8 cellular contexts compared by ENCODE assay signal in genomic region chr3:42572278-42572677, GRCh38. TPM values are rescaled to one million over a fixed set of nuclear protein-coding genes. Genes with fewer than 3 reads are reported as not detected.
DNase-seq lines count a peak whose midpoint lies in the region; ATAC-seq and TF ChIP-seq lines count a peak whose summit lies in the region.

No MANE protein-coding gene starts in this region.

- 55% methylated on average over 3 of the region's 3 CpGs for WGBS in right cardiac atrium
- WGBS in transverse colon (ENCODE audit: low coverage in 1 of 2), 2 donors, result 61 to 86% methylated on average over 1 to 3 of the region's 3 CpGs

- peaks cover 0 to 21% (median 2%) of the 10 kb centered on the region in 4 donors for H3K36me3 ChIP-seq in transverse colon

- DNase-seq in activated gamma-delta T cell treated with Interleukin-2 at 50 U/mL for 16 hours (peak; percentile 19), activated gamma-delta T cell (lab: John Stamatoyannopoulos, UW) (no peak), HT1080 (ENCODE audit: low read depth) (peak; percentile 44), right cardiac atrium (no peak), transverse colon (peak; percentile 30)

- no peaks in the 10 kb centered on the region for H3K27me3 ChIP-seq in right cardiac atrium (ENCODE audit: control insufficient read depth, insufficient read depth)
- H3K27me3 ChIP-seq in transverse colon, result no peaks in the 10 kb centered on the region

- ATAC-seq in right cardiac atrium (peak; percentile 55 to 71), HG03196 (IDR thresholded peaks at IDR 0.05; ENCODE audit: unreplicated experiment) (no peak), HG03520 (IDR thresholded peaks at IDR 0.05; ENCODE audit: unreplicated experiment) (no peak)

- no peak for TF ChIP-seq EP300 in transverse colon (IDR thresholded peaks at IDR 0.05; ENCODE audit: low read depth)

- TF ChIP-seq POLR2A in transverse colon (IDR thresholded peaks at IDR 0.05), result no peak

- in situ Hi-C loops in transverse colon (cut with MboI; ENCODE audit: low pct_ligation_motif_present in 1 of 4, low pct_unique_long_range_greater_than_20kb in 1 of 4, low sequenced_read_pairs in 3 of 4), result loop anchor here in 1 of 4 donors (10.0 kb wide), 1 partner anchor 173 kb away; no protein-coding TSS in a partner anchor

- H3K4me1 ChIP-seq in right cardiac atrium (ENCODE audit: control insufficient read depth, insufficient read depth, low read length) (no peaks in the 10 kb centered on the region), transverse colon (no peaks in the 10 kb centered on the region)

- H3K4me3 ChIP-seq in right cardiac atrium (ENCODE audit: low read length) (no peak overlapping the region), transverse colon (no peak overlapping the region)

- H3K9me3 ChIP-seq in right cardiac atrium (ENCODE audit: control insufficient read depth, low read length) (no peaks in the 10 kb centered on the region), transverse colon (no peaks in the 10 kb centered on the region)

- H3K27ac ChIP-seq in VCaP, result peak overlapping the region; percentile 97
- H3K27ac ChIP-seq in right cardiac atrium (ENCODE audit: low read length), result no peak overlapping the region
- no peak overlapping the region for H3K27ac ChIP-seq in transverse colon

- peak; percentile 61 for TF ChIP-seq CTCF in VCaP (conservative IDR thresholded peaks at IDR 0.05)
- peak in 2 of 5 experiments; percentile 11 to 25 for TF ChIP-seq CTCF in transverse colon (IDR thresholded peaks at IDR 0.05)

- intact Hi-C loops in right cardiac atrium (cut with DNase I), result no loop called here
- intact Hi-C loops in transverse colon (cut with DNase I; ENCODE audit: low total_unique reads), result no loop called here

RNA-seq across cellular contexts. Expression of gene SEC22C, which starts 9.5 kb away (rescaled TPM):
- total RNA-seq in HT1080 (2014; rRNA removed; shearing (Covaris generic)), result 56.5 and 65.0 TPM in 2 replicates
- 41.6 and 43.2 TPM in 2 replicates for polyA plus RNA-seq in HT1080 (2015; cell fraction: cytosol; rRNA removed)
- polyA plus RNA-seq in HT1080 (2015; cell fraction: nucleus; rRNA removed), result 29.5 and 30.7 TPM in 2 replicates
- total RNA-seq in right cardiac atrium (10 to 100 TPM; 24.9 to 29.9 (median 28.4) TPM), transverse colon (10 to 100 TPM; 22.7 to 66.3 (median 32.1) TPM)
- polyA plus RNA-seq in right cardiac atrium, result 20.2 TPM

RNA-seq across cellular contexts. Expression of gene SS18L2, which starts 18.4 kb away (rescaled TPM):
- total RNA-seq in HT1080 (2014; rRNA removed; shearing (Covaris generic)), result 45.1 and 45.3 TPM in 2 replicates
- 25.0 and 27.2 TPM in 2 replicates for polyA plus RNA-seq in HT1080 (2015; cell fraction: cytosol; rRNA removed)
- 9.8 and 10.2 TPM in 2 replicates for polyA plus RNA-seq in HT1080 (2015; cell fraction: nucleus; rRNA removed)
- 10 to 100 TPM; 11.8 to 14.2 (median 13.5) TPM for total RNA-seq in right cardiac atrium
- 26.7 TPM for polyA plus RNA-seq in right cardiac atrium
- total RNA-seq in transverse colon, result 10 to 100 TPM in 3 of 4 donors, 1 to 10 TPM in 1; 3.4 to 23.9 (median 15.8) TPM

RNA-seq across cellular contexts. Expression of gene NKTR, which starts 28.2 kb away (rescaled TPM):
- total RNA-seq in HT1080 (2014; rRNA removed; shearing (Covaris generic)), result 12.8 and 16.1 TPM in 2 replicates
- polyA plus RNA-seq in HT1080 (2015; cell fraction: cytosol; rRNA removed), result 9.8 and 11.9 TPM in 2 replicates
- polyA plus RNA-seq in HT1080 (2015; cell fraction: nucleus; rRNA removed), result 130 and 145 TPM in 2 replicates
- 10 to 100 TPM; 27.7 to 35.8 (median 29.5) TPM for total RNA-seq in right cardiac atrium
- 22.6 TPM for polyA plus RNA-seq in right cardiac atrium
- 100 to 1,000 TPM in 3 of 4 donors, 10 to 100 TPM in 1; 96.3 to 172 (median 133) TPM for total RNA-seq in transverse colon

Comparison
In these comparisons a context has a peak if more than half of its experiments do, and no peak if none do; other contexts are left out.
1. DNase-seq: peak in activated gamma-delta T cell treated with Interleukin-2 at 50 U/mL for 16 hours (single experiment), HT1080 (single experiment) and transverse colon (single experiment); none in activated gamma-delta T cell (single experiment) and right cardiac atrium (0 of 3).
2. ATAC-seq: peak in right cardiac atrium (2 of 2); none in HG03196 (single experiment) and HG03520 (single experiment).